11 cellular contexts compared by ENCODE assay signal in genomic region chr21:41506526-41507520, GRCh38. TPM values are rescaled to one million over a fixed set of nuclear protein-coding genes. Genes with fewer than 3 reads are reported as not detected.
A peak's percentile ranks its signal among the peaks of the same experiment; 100 is the strongest.
DNase-seq lines count a peak whose midpoint lies in the region; ATAC-seq and TF ChIP-seq lines count a peak whose summit lies in the region.
"Had no signal": no experiment of that assay in that cellular context is flagged by ENCODE, and none has a peak within 500 bp of the region (broad histone marks: within the 10 kb centered on the region; RNA-seq: fewer than 3 reads in every experiment).

No MANE protein-coding gene starts in this region.

- H3K36me3 ChIP-seq in ectodermal cell (ENCODE audit: control insufficient read depth, insufficient read depth, low read length) (no peaks in the 10 kb centered on the region), right lobe of liver (no peaks in the 10 kb centered on the region), testis (ENCODE audit: low read depth, missing control alignments) (no peaks in the 10 kb centered on the region)

- WGBS in ectodermal cell, 2 experiments: 2 to 3% methylated on average over 65 of the region's 65 CpGs
- 10% methylated on average over 16 of the region's 65 CpGs for WGBS in right lobe of liver (ENCODE audit: insufficient coverage, low coverage, low lambda C conversion rate, missing lambda C conversion rate)
- WGBS in testis, 2 donors: 5 to 7% methylated on average over 21 to 63 of the region's 65 CpGs

- intact Hi-C loops in right lobe of liver (cut with DNase I): no loop called here
- intact Hi-C loops in testis (cut with DNase I; ENCODE audit: low total_unique reads): no loop called here

- ATAC-seq in right lobe of liver (peak; percentile 8 to 50 (median 38)), GM21576 (IDR thresholded peaks at IDR 0.05; ENCODE audit: unreplicated experiment) (no peak), HG02852 (IDR thresholded peaks at IDR 0.05; ENCODE audit: unreplicated experiment) (no peak)

- DNase-seq in NCI-H1417 (lab: John Stamatoyannopoulos, UW) (peak in 2 of 3 experiments; percentile 49 to 59), NCI-H1417 treated with DMSO at 0.1 percent for 48 hours (lab: John Stamatoyannopoulos, UW) (no peak), right lobe of liver (peak in 2 of 3 donors; percentile 60 to 68), testis (no peak), NCI-H345 (lab: John Stamatoyannopoulos, UW) (no peak)
- DNase-seq: activated T-cell treated with anti-CD3 and anti-CD28 coated beads, Interleukin-2, amount 50 U/mL, for 1 hour; T1000 had no signal

- TF ChIP-seq CTCF in right lobe of liver (IDR thresholded peaks at IDR 0.05) (no peak), testis (IDR thresholded peaks at IDR 0.05) (no peak)

- no peak overlapping the region for H3K27ac ChIP-seq in ectodermal cell (ENCODE audit: insufficient read depth, low read depth, low read length, poor library complexity, severe bottlenecking)
- peak overlapping the region; percentile 69 to 89 (median 88) for H3K27ac ChIP-seq in right lobe of liver
- H3K27ac ChIP-seq in testis: no peak overlapping the region

- no peaks in the 10 kb centered on the region for H3K4me1 ChIP-seq in ectodermal cell (ENCODE audit: control insufficient read depth, insufficient read depth, low read length)
- H3K4me1 ChIP-seq in right lobe of liver: peaks cover 0 to 29% (median 13%) of the 10 kb centered on the region in 4 donors
- no peaks in the 10 kb centered on the region for H3K4me1 ChIP-seq in testis

- peak; percentile 29 for TF ChIP-seq POLR2A in right lobe of liver (IDR thresholded peaks at IDR 0.05)
- no peak for TF ChIP-seq POLR2A in testis (IDR thresholded peaks at IDR 0.05)

- H3K9me3 ChIP-seq in ectodermal cell (ENCODE audit: control insufficient read depth, low read length): no peaks in the 10 kb centered on the region
- H3K9me3 ChIP-seq in right lobe of liver: no peaks in the 10 kb centered on the region
- no peaks in the 10 kb centered on the region for H3K9me3 ChIP-seq in testis

- H3K4me3 ChIP-seq in ectodermal cell (ENCODE audit: insufficient read depth, low read depth, low read length) (peak overlapping the region; percentile 52), right lobe of liver (peak overlapping the region; percentile 47 to 85 (median 82)), testis (peak overlapping the region; percentile 4 to 58)

- H3K27me3 ChIP-seq in ectodermal cell (ENCODE audit: control insufficient read depth, insufficient read depth, low read length, poor library complexity, severe bottlenecking) (peaks cover 58% of the 10 kb centered on the region), right lobe of liver (no peaks in the 10 kb centered on the region), testis (no peaks in the 10 kb centered on the region)

RNA-seq across cellular contexts. Expression of gene TMPRSS2, which starts 1.1 kb away (rescaled TPM):
- 0.28 TPM for polyA plus RNA-seq in ectodermal cell (2013, experiment 1 of 4)
- 0.62 TPM for polyA plus RNA-seq in ectodermal cell (2013, experiment 2 of 4)
- polyA plus RNA-seq in ectodermal cell (2013, experiment 3 of 4): 0.32 TPM
- polyA plus RNA-seq in ectodermal cell (2013, experiment 4 of 4): 0.41 TPM
- total RNA-seq in right lobe of liver: 10 to 100 TPM; 19.3 to 53.7 (median 20.8) TPM
- 1 to 10 TPM; 2.3 to 5.6 TPM for total RNA-seq in testis
- polyA plus RNA-seq in testis (ENCODE audit: insufficient read depth, low read depth, low replicate concordance): 3.9 TPM
- total RNA-seq: temporal lobe had no signal

Comparison
In these comparisons a context has a peak if more than half of its experiments do, and no peak if none do; other contexts are left out.
1. DNase-seq: peak in NCI-H1417 (2 of 3) and right lobe of liver (2 of 3); none in NCI-H1417 treated with DMSO at 0.1 percent for 48 hours (single experiment), testis (single experiment) and NCI-H345 (single experiment).
2. H3K27ac ChIP-seq: peak in right lobe of liver (3 of 3); none in ectodermal cell (single experiment) and testis (0 of 2).
3. H3K4me3 ChIP-seq: peak in every context shown above with its lines; median percentile 82 in right lobe of liver; 52 in ectodermal cell; 31 in testis.
4. ATAC-seq: peak in right lobe of liver (4 of 4); none in GM21576 (single experiment) and HG02852 (single experiment).